ENCODE assay signal across 19 cellular contexts in the genomic region with DNA sequence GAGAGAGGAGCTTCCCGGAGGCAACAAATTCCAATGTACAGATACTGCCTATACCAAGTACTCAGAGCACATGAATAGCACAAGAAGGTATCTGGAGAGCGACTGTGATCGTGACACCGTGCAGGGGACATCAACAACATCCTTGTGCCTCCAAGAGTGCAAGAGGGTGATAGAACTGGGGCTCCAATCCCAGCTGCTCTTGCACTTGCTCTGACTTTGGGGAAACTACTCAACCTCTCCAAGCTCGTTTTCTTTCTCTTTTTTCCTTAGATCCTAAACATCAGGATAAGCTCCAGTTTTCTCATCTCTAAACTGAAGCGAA. TPM values are rescaled to one million over a fixed set of nuclear protein-coding genes. Genes with fewer than 3 reads are reported as not detected.
A peak's percentile ranks its signal among the peaks of the same experiment; 100 is the strongest.
DNase-seq lines count a peak whose midpoint lies in the region; ATAC-seq, FAIRE-seq and TF ChIP-seq lines count a peak whose summit lies in the region.
"Had no signal": no experiment of that assay in that cellular context is flagged by ENCODE, and none has a peak within 500 bp of the region (broad histone marks: within the 10 kb centered on the region; RNA-seq: fewer than 3 reads in every experiment).

No MANE protein-coding gene starts in this region.

- ATAC-seq in K562, result no peak
- peak; percentile 59 for ATAC-seq in stimulated activated memory B cell treated with anti-CD40 and anti-IgM and Interleukin-4, amounts not matched to agents 10 μg/mL and 1 μg/mL and 100 μg/mL, for 72 hours
- ATAC-seq in GM18511 (IDR thresholded peaks at IDR 0.05; ENCODE audit: unreplicated experiment), result no peak

- no peak for FAIRE-seq in K562 (lab: Jason Lieb, UNC)
- FAIRE-seq: RCC 7860 had no signal

- CTCF ChIA-PET in K562 (lab: Yijun Ruan, JAX; ENCODE audit: low intra/inter-chr PET ratio), result no interaction called here
- CTCF ChIA-PET in activated naive CD4-positive, alpha-beta T cell treated with anti-CD3 and anti-CD28 coated beads for 36 hours (lab: Charles Lee), result interaction anchor here (1.4 to 2.0 kb wide), 2 partner anchors 35 to 159 kb away, joined by 4 to 9 read pairs; no protein-coding TSS in a partner anchor

- POLR2A ChIA-PET in K562 (lab: Yijun Ruan, JAX), result interaction anchor here (1.6 to 1.7 kb wide), 2 partner anchors 12 to 19 kb away, joined by 3 to 8 read pairs; a partner anchor contains a TSS

- H3K4me1 ChIP-seq in K562 (replicated peaks in 1 of 2; ENCODE audit: control insufficient read depth in 2 of 2, insufficient read depth in 2 of 2, low read length in 2 of 2) (no peaks in the 10 kb centered on the region), right atrium auricular region (no peaks in the 10 kb centered on the region)

- H3K4me3 ChIP-seq in K562 (no peak overlapping the region), right atrium auricular region (no peak overlapping the region)
- H3K4me3 ChIP-seq: MG63 had no signal

- no peaks in the 10 kb centered on the region for H3K9me1 ChIP-seq in K562 (ENCODE audit: control insufficient read depth, insufficient read depth, low read length)

- H3K36me3 Mint-ChIP-seq in T-helper 2 cell treated with Interferon-gamma antibody and Interleukin-4, amounts not matched to agents 5 μg/mL and 100 μg/mL, for 36 hours (ENCODE audit: low read depth), result peaks cover 42% of the 10 kb centered on the region
- peaks cover 3% of the 10 kb centered on the region for H3K36me3 Mint-ChIP-seq in IgD-negative memory B cell
- H3K36me3 Mint-ChIP-seq in stimulated activated memory B cell treated with anti-CD40 and anti-IgM and Interleukin-4, amounts not matched to agents 10 μg/mL and 1 μg/mL and 100 μg/mL, for 72 hours, result peaks cover 57% of the 10 kb centered on the region
- H3K36me3 Mint-ChIP-seq in activated naive CD4-positive, alpha-beta T cell treated with anti-CD3 and anti-CD28 coated beads for 36 hours (ENCODE audit: low read depth), result peaks cover 34% of the 10 kb centered on the region

- H3K9me3 ChIP-seq in K562 (replicated peaks; ENCODE audit: control insufficient read depth, insufficient read depth, low read depth, low read length), result no peaks in the 10 kb centered on the region
- H3K9me3 ChIP-seq in right atrium auricular region, result no peaks in the 10 kb centered on the region
- H3K9me3 ChIP-seq: MG63 had no signal

- BruUV-seq in K562 (replicated peaks; lab: Mats Ljungman, UMichigan), result TSS peak; percentile 30

- H3K27me3 ChIP-seq in K562 (ENCODE audit: control insufficient read depth in 2 of 2, insufficient read depth in 2 of 2, low read length in 2 of 2) (no peaks in the 10 kb centered on the region), right atrium auricular region (no peaks in the 10 kb centered on the region)
- H3K27me3 ChIP-seq: MG63 had no signal

- H3K4me2 ChIP-seq in K562 (ENCODE audit: insufficient read depth, low read length), result no peak overlapping the region

- no peak for TF ChIP-seq CTCF in K562 (IDR thresholded peaks at IDR 0.05 in 2 of 3, conservative IDR thresholded peaks at IDR 0.05 in 1 of 3; ENCODE audit: insufficient read depth in 2 of 3, low read depth in 1 of 3, low read length in 3 of 3)
- TF ChIP-seq CTCF in right atrium auricular region (IDR thresholded peaks at IDR 0.05), result no peak

- intact Hi-C loops in K562 (cut with micrococcal nuclease), result no loop called here
- intact Hi-C loops in activated naive CD4-positive, alpha-beta T cell treated with anti-CD3 and anti-CD28 coated beads for 36 hours (cut with micrococcal nuclease), result no loop called here

- H3K9ac ChIP-seq in K562 (ENCODE audit: insufficient read depth in 1 of 2, low read depth in 2 of 2, low read length in 2 of 2), result no peak overlapping the region

- peaks cover 91% of the 10 kb centered on the region; the same call in 2 of the 3 replicates for H3K36me3 ChIP-seq in K562 (ENCODE audit: control insufficient read depth, insufficient read depth, low read length)
- H3K36me3 ChIP-seq in right atrium auricular region, result peaks cover 56% of the 10 kb centered on the region

- DNase-seq in T-helper 2 cell treated with Interferon-gamma antibody and Interleukin-4, amounts not matched to agents 5 μg/mL and 100 μg/mL, for 36 hours (ENCODE audit: low spot score), result no peak
- DNase-seq in T-helper 2 cell, result no peak
- DNase-seq in K562 (ENCODE audit: extremely low read depth in 1 of 4, low spot score in 3 of 4), result no peak
- no peak for DNase-seq in activated naive CD4-positive, alpha-beta T cell treated with anti-CD3 and anti-CD28 coated beads for 36 hours
- DNase-seq in right atrium auricular region (ENCODE audit: low spot score), result no peak
- DNase-seq: Calu3; CD4-positive, alpha-beta memory T cell; HCEC 1CT; KG1; MG63; NCI-H1048; NCI-H1436 treated with DMSO at 0.1 percent for 48 hours; NCI-H2029; NCI-H2171 treated with DMSO at 0.1 percent for 48 hours had no signal

- H3K9me3 Mint-ChIP-seq in T-helper 2 cell treated with Interferon-gamma antibody and Interleukin-4, amounts not matched to agents 5 μg/mL and 100 μg/mL, for 36 hours, result no peaks in the 10 kb centered on the region
- no peaks in the 10 kb centered on the region for H3K9me3 Mint-ChIP-seq in IgD-negative memory B cell
- no peaks in the 10 kb centered on the region for H3K9me3 Mint-ChIP-seq in stimulated activated memory B cell treated with anti-CD40 and anti-IgM and Interleukin-4, amounts not matched to agents 10 μg/mL and 1 μg/mL and 100 μg/mL, for 72 hours
- H3K9me3 Mint-ChIP-seq in activated naive CD4-positive, alpha-beta T cell treated with anti-CD3 and anti-CD28 coated beads for 36 hours, result no peaks in the 10 kb centered on the region
- H3K9me3 Mint-ChIP-seq: CD4-positive, alpha-beta memory T cell had no signal

- TF ChIP-seq RAD21 in K562 (CRISPR knock-in tag; conservative IDR thresholded peaks at IDR 0.05 in 1 of 2, IDR thresholded peaks at IDR 0.05 in 1 of 2), result no peak

- H3K79me2 ChIP-seq in K562 (ENCODE audit: control insufficient read depth, insufficient read depth, low read length), result no peaks in the 10 kb centered on the region; the same call in 2 of the 3 replicates

- no peak for TF ChIP-seq EP300 in K562 (IDR thresholded peaks at IDR 0.05; ENCODE audit: low read length)

- no peak for TF ChIP-seq POLR2A in K562 (conservative IDR thresholded peaks at IDR 0.05)

- H3K27ac Mint-ChIP-seq in T-helper 2 cell treated with Interferon-gamma antibody and Interleukin-4, amounts not matched to agents 5 μg/mL and 100 μg/mL, for 36 hours, result peak overlapping the region; percentile 9
- H3K27ac Mint-ChIP-seq in IgD-negative memory B cell, result peak overlapping the region; percentile 4 to 94 (median 32)
- H3K27ac Mint-ChIP-seq in stimulated activated memory B cell treated with anti-CD40 and anti-IgM and Interleukin-4, amounts not matched to agents 10 μg/mL and 1 μg/mL and 100 μg/mL, for 72 hours, result peak overlapping the region; percentile 78
- no peak overlapping the region for H3K27ac Mint-ChIP-seq in activated naive CD4-positive, alpha-beta T cell treated with anti-CD3 and anti-CD28 coated beads for 36 hours

- H3K27ac ChIP-seq in K562 (ENCODE audit: extremely low read depth, low read depth, low read length) (no peak overlapping the region), right atrium auricular region (no peak overlapping the region)
- H3K27ac ChIP-seq: 22Rv1 had no signal

- 93% methylated on average over 6 of the region's 6 CpGs for WGBS in K562 (ENCODE audit: insufficient coverage, low coverage, missing lambda C conversion rate)

- no peak overlapping the region for H2AFZ ChIP-seq in K562 (ENCODE audit: low read depth, low read length)

- in situ Hi-C loops in K562 (cut with MboI), result no loop called here

- no peak overlapping the region for H3K4me3 Mint-ChIP-seq in T-helper 2 cell treated with Interferon-gamma antibody and Interleukin-4, amounts not matched to agents 5 μg/mL and 100 μg/mL, for 36 hours
- H3K4me3 Mint-ChIP-seq in IgD-negative memory B cell, result peak overlapping the region; percentile 11 to 91 (median 75)
- H3K4me3 Mint-ChIP-seq in stimulated activated memory B cell treated with anti-CD40 and anti-IgM and Interleukin-4, amounts not matched to agents 10 μg/mL and 1 μg/mL and 100 μg/mL, for 72 hours, result peak overlapping the region; percentile 78
- no peak overlapping the region for H3K4me3 Mint-ChIP-seq in activated naive CD4-positive, alpha-beta T cell treated with anti-CD3 and anti-CD28 coated beads for 36 hours
- H3K4me3 Mint-ChIP-seq: CD4-positive, alpha-beta memory T cell had no signal

- peaks cover 9% of the 10 kb centered on the region; the same call in 1 of the 2 replicates for H4K20me1 ChIP-seq in K562 (replicated peaks; ENCODE audit: control insufficient read depth, insufficient read depth, low read length)

- no peaks in the 10 kb centered on the region for H3K27me3 Mint-ChIP-seq in T-helper 2 cell treated with Interferon-gamma antibody and Interleukin-4, amounts not matched to agents 5 μg/mL and 100 μg/mL, for 36 hours (ENCODE audit: low read depth)
- H3K27me3 Mint-ChIP-seq in IgD-negative memory B cell, result no peaks in the 10 kb centered on the region
- no peaks in the 10 kb centered on the region for H3K27me3 Mint-ChIP-seq in stimulated activated memory B cell treated with anti-CD40 and anti-IgM and Interleukin-4, amounts not matched to agents 10 μg/mL and 1 μg/mL and 100 μg/mL, for 72 hours
- no peaks in the 10 kb centered on the region for H3K27me3 Mint-ChIP-seq in activated naive CD4-positive, alpha-beta T cell treated with anti-CD3 and anti-CD28 coated beads for 36 hours (ENCODE audit: low read depth)
- H3K27me3 Mint-ChIP-seq: CD4-positive, alpha-beta memory T cell had no signal

- peaks cover 14% of the 10 kb centered on the region for H3K4me1 Mint-ChIP-seq in T-helper 2 cell treated with Interferon-gamma antibody and Interleukin-4, amounts not matched to agents 5 μg/mL and 100 μg/mL, for 36 hours (ENCODE audit: low read depth)
- H3K4me1 Mint-ChIP-seq in IgD-negative memory B cell, result peaks cover 11 to 25% (median 21%) of the 10 kb centered on the region in 3 donors
- H3K4me1 Mint-ChIP-seq in stimulated activated memory B cell treated with anti-CD40 and anti-IgM and Interleukin-4, amounts not matched to agents 10 μg/mL and 1 μg/mL and 100 μg/mL, for 72 hours, result peaks cover 36% of the 10 kb centered on the region
- H3K4me1 Mint-ChIP-seq in activated naive CD4-positive, alpha-beta T cell treated with anti-CD3 and anti-CD28 coated beads for 36 hours (ENCODE audit: low read depth), result no peaks in the 10 kb centered on the region

RNA-seq across cellular contexts. Expression of a gene that starts 12.1 kb away (rescaled TPM):
- polyA plus RNA-seq in IgD-negative memory B cell, result 46.6 TPM
- 39.7 and 82.7 TPM in 2 replicates for total RNA-seq in K562 (2011; cell fraction: chromatin; rRNA removed; ENCODE audit: low replicate concordance)
- 54.0 and 64.9 TPM in 2 replicates for total RNA-seq in K562 (2011; cell fraction: nucleolus; rRNA removed)
- total RNA-seq in K562 (2011; cell fraction: nucleoplasm; rRNA removed), result 37.6 and 46.7 TPM in 2 replicates
- total RNA-seq in K562 (2014; rRNA removed), result 93.6 and 123 TPM in 2 replicates
- 96.6 and 99.8 TPM in 2 replicates for total RNA-seq in K562 (2014; rRNA removed; fragmentation: Illumina TruSeq; extraction: Trizol)
- total RNA-seq in K562 (2015; rRNA removed; fragmentation: Illumina TruSeq; extraction: Trizol), result 122 and 126 TPM in 2 replicates
- total RNA-seq in K562 (2021), result 102 and 104 TPM in 2 replicates
- 78.2 and 109 TPM in 2 replicates for polyA plus RNA-seq in K562 (2011; rRNA removed)
- polyA plus RNA-seq in K562 (2011; cell fraction: cytosol; rRNA removed), result 62.5 and 86.6 TPM in 2 replicates
- 21.3 and 32.9 TPM in 2 replicates for polyA plus RNA-seq in K562 (2011; cell fraction: nucleus; rRNA removed)
- polyA plus RNA-seq in K562 (2012), result 86.3 and 99.6 TPM in 2 replicates
- 156 and 161 TPM in 2 replicates for polyA plus RNA-seq in K562 (2014; fragmentation: Illumina TruSeq; extraction: Trizol)
- polyA plus RNA-seq in K562 (2014; fragmentation: Nextera tagmentation; extraction: Ambion mirVana), result 10 to 100 TPM; 32.5 to 55.6 TPM
- 112 and 124 TPM in 2 replicates for polyA plus RNA-seq in K562 (2014; rRNA removed)
- 85.5 and 125 TPM in 2 replicates for polyA minus RNA-seq in K562 (2011; rRNA and poly(A)+ RNA removed)
- polyA minus RNA-seq in K562 (2011; cell fraction: cytosol; rRNA and poly(A)+ RNA removed), result 72.1 and 79.1 TPM in 2 replicates
- polyA minus RNA-seq in K562 (2011; cell fraction: nucleus; rRNA and poly(A)+ RNA removed), result 22.2 and 22.7 TPM in 2 replicates
- total RNA-seq in activated naive CD4-positive, alpha-beta T cell treated with anti-CD3 and anti-CD28 coated beads for 36 hours, result 10 to 100 TPM; 91.5 to 96.0 TPM
- total RNA-seq in right atrium auricular region, result 1 to 10 TPM; 6.0 to 8.5 TPM

RNA-seq across cellular contexts. Expression of a gene that starts 32.3 kb away (rescaled TPM):
- polyA plus RNA-seq in IgD-negative memory B cell (383 TPM), K562 (2011; rRNA removed) (0.24 and 0.65 TPM in 2 replicates), K562 (2014; fragmentation: Illumina TruSeq; extraction: Trizol) (0.40 and 0.47 TPM in 2 replicates), K562 (2014; fragmentation: Nextera tagmentation; extraction: Ambion mirVana) (under 1 TPM; 0.24 to 0.25 TPM), K562 (2014; rRNA removed) (0.24 and 0.78 TPM in 2 replicates)
- total RNA-seq in K562 (2011; cell fraction: chromatin; rRNA removed; ENCODE audit: low replicate concordance), result 1.1 and 2.4 TPM in 2 replicates
- 0.39 and 1.8 TPM in 2 replicates for total RNA-seq in K562 (2011; cell fraction: nucleolus; rRNA removed)
- total RNA-seq in K562 (2011; cell fraction: nucleoplasm; rRNA removed), result 1.1 and 1.5 TPM in 2 replicates
- total RNA-seq in K562 (2014; rRNA removed) (0.29 and 0.45 TPM in 2 replicates), K562 (2014; rRNA removed; fragmentation: Illumina TruSeq; extraction: Trizol) (0.15 TPM in 1 of 2 replicates, not detected in the other), K562 (2015; rRNA removed; fragmentation: Illumina TruSeq; extraction: Trizol) (0.11 and 0.23 TPM in 2 replicates), K562 (2021) (0.29 and 0.58 TPM in 2 replicates), right atrium auricular region (1 to 10 TPM; 1.4 to 6.1 TPM)
- 0.19 and 0.57 TPM in 2 replicates for polyA plus RNA-seq in K562 (2011; cell fraction: cytosol; rRNA removed)
- polyA plus RNA-seq in K562 (2011; cell fraction: nucleus; rRNA removed), result 0.18 and 0.64 TPM in 2 replicates
- 0.68 and 0.76 TPM in 2 replicates for polyA plus RNA-seq in K562 (2012)
- polyA minus RNA-seq in K562 (2011; rRNA and poly(A)+ RNA removed), result 0.53 TPM in 1 of 2 replicates, not detected in the other
- polyA minus RNA-seq in K562 (2011; cell fraction: cytosol; rRNA and poly(A)+ RNA removed), result not detected in 2 replicates
- 0.54 TPM in 1 of 2 replicates, not detected in the other for polyA minus RNA-seq in K562 (2011; cell fraction: nucleus; rRNA and poly(A)+ RNA removed)
- 1 to 10 TPM; 2.4 to 2.6 TPM for total RNA-seq in activated naive CD4-positive, alpha-beta T cell treated with anti-CD3 and anti-CD28 coated beads for 36 hours

RNA-seq across cellular contexts. Expression of a gene that starts 47.1 kb away (rescaled TPM):
- 7.1 TPM for polyA plus RNA-seq in IgD-negative memory B cell
- 13.7 and 50.4 TPM in 2 replicates for total RNA-seq in K562 (2011; cell fraction: chromatin; rRNA removed; ENCODE audit: low replicate concordance)
- total RNA-seq in K562 (2011; cell fraction: nucleolus; rRNA removed), result 18.6 and 27.8 TPM in 2 replicates
- 13.9 and 16.6 TPM in 2 replicates for total RNA-seq in K562 (2011; cell fraction: nucleoplasm; rRNA removed)
- total RNA-seq in K562 (2014; rRNA removed), result 3.4 and 4.2 TPM in 2 replicates
- 0.91 and 1.8 TPM in 2 replicates for total RNA-seq in K562 (2014; rRNA removed; fragmentation: Illumina TruSeq; extraction: Trizol)
- 3.1 and 3.8 TPM in 2 replicates for total RNA-seq in K562 (2015; rRNA removed; fragmentation: Illumina TruSeq; extraction: Trizol)
- 4.3 and 5.4 TPM in 2 replicates for total RNA-seq in K562 (2021)
- 2.1 and 3.9 TPM in 2 replicates for polyA plus RNA-seq in K562 (2011; rRNA removed)
- 3.0 and 3.4 TPM in 2 replicates for polyA plus RNA-seq in K562 (2011; cell fraction: cytosol; rRNA removed)
- polyA plus RNA-seq in K562 (2011; cell fraction: nucleus; rRNA removed), result 5.0 and 8.1 TPM in 2 replicates
- 3.5 and 6.6 TPM in 2 replicates for polyA plus RNA-seq in K562 (2012)
- polyA plus RNA-seq in K562 (2014; fragmentation: Illumina TruSeq; extraction: Trizol), result 2.5 and 2.8 TPM in 2 replicates
- under 1 TPM; 0.07 to 0.10 TPM for polyA plus RNA-seq in K562 (2014; fragmentation: Nextera tagmentation; extraction: Ambion mirVana)
- 1.9 and 2.4 TPM in 2 replicates for polyA plus RNA-seq in K562 (2014; rRNA removed)
- 4.3 and 5.5 TPM in 2 replicates for polyA minus RNA-seq in K562 (2011; rRNA and poly(A)+ RNA removed)
- polyA minus RNA-seq in K562 (2011; cell fraction: cytosol; rRNA and poly(A)+ RNA removed), result 5.6 and 10.7 TPM in 2 replicates
- polyA minus RNA-seq in K562 (2011; cell fraction: nucleus; rRNA and poly(A)+ RNA removed), result 10.0 and 11.3 TPM in 2 replicates
- total RNA-seq in activated naive CD4-positive, alpha-beta T cell treated with anti-CD3 and anti-CD28 coated beads for 36 hours, result 1 to 10 TPM; 1.2 to 1.6 TPM
- 10 to 100 TPM in 1 of 2 donors, 1 to 10 TPM in 1; 9.5 to 12.1 TPM for total RNA-seq in right atrium auricular region

Comparison
In these comparisons a context has a peak if more than half of its experiments do, and no peak if none do; other contexts are left out.
1. H3K4me3 Mint-ChIP-seq: peak in IgD-negative memory B cell (4 of 4) and stimulated activated memory B cell treated with anti-CD40 and anti-IgM and Interleukin-4, amounts not matched to agents 10 μg/mL and 1 μg/mL and 100 μg/mL, for 72 hours (single experiment); none in T-helper 2 cell treated with Interferon-gamma antibody and Interleukin-4, amounts not matched to agents 5 μg/mL and 100 μg/mL, for 36 hours (single experiment) and activated naive CD4-positive, alpha-beta T cell treated with anti-CD3 and anti-CD28 coated beads for 36 hours (single experiment).
2. RNA of a gene that starts 12.1 kb away (total RNA-seq): 37.6 to 126 TPM in K562 and 91.5 to 96.0 TPM in activated naive CD4-positive, alpha-beta T cell treated with anti-CD3 and anti-CD28 coated beads for 36 hours; 6.0 to 8.5 TPM in right atrium auricular region; every median in the first group is over 4 times any median in the second.